Comparison of ENCODE assay signal across 15 cellular contexts in the genomic region with DNA sequence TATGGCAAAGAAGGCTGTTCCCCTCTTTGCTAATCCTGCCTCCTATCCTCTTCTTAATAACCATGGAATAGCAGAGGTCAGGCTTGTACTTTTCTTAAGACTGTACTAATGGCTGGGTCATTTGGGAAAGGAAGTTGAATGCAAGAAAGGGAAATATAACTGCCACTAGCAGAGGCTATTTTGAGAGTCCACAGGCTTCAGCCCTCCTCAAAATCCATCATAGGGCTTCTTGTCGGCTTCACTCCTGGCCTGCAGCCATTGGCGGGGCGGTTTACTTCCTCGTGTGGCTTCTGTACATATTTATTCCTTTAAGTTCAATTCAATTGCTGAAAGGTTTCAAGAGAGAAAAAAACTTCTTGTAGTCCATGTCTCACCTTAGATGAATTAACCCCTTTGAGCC. TPM values are rescaled to one million over a fixed set of nuclear protein-coding genes. Genes with fewer than 3 reads are reported as not detected.
DNase-seq lines count a peak whose midpoint lies in the region; ATAC-seq and TF ChIP-seq lines count a peak whose summit lies in the region.
"Had no signal": no experiment of that assay in that cellular context is flagged by ENCODE, and none has a peak within 500 bp of the region (broad histone marks: within the 10 kb centered on the region; RNA-seq: fewer than 3 reads in every experiment).

No MANE protein-coding gene starts in this region.

- H3K36me3 Mint-ChIP-seq in dendritic cell treated with granulocyte-macrophage colony-stimulating factor and Interleukin-4, amounts not matched to agents 40 ng/mL and 50 ng/mL, for 4 days (ENCODE audit: low read depth), result peaks cover 20% of the 10 kb centered on the region
- no peaks in the 10 kb centered on the region for H3K36me3 Mint-ChIP-seq in WTC11
- H3K36me3 Mint-ChIP-seq: naive B cell had no signal

- no peak overlapping the region for H3K4me3 Mint-ChIP-seq in dendritic cell treated with granulocyte-macrophage colony-stimulating factor and Interleukin-4, amounts not matched to agents 40 ng/mL and 50 ng/mL, for 4 days
- no peak overlapping the region for H3K4me3 Mint-ChIP-seq in WTC11
- H3K4me3 Mint-ChIP-seq: activated T-cell treated with anti-CD3 and anti-CD28 coated beads, Interleukin-2, amount 50 U/mL, for 4 hours; T-helper 2 cell treated with Interferon-gamma antibody and Interleukin-4, amounts not matched to agents 5 μg/mL and 100 μg/mL, for 36 hours had no signal

- H3K27me3 Mint-ChIP-seq in dendritic cell treated with granulocyte-macrophage colony-stimulating factor and Interleukin-4, amounts not matched to agents 40 ng/mL and 50 ng/mL, for 4 days, result no peaks in the 10 kb centered on the region
- peaks cover 6% of the 10 kb centered on the region for H3K27me3 Mint-ChIP-seq in WTC11 (ENCODE audit: low read depth)
- H3K27me3 Mint-ChIP-seq: naive B cell had no signal

- peak overlapping the region; percentile 66 for H3K27ac Mint-ChIP-seq in dendritic cell treated with granulocyte-macrophage colony-stimulating factor and Interleukin-4, amounts not matched to agents 40 ng/mL and 50 ng/mL, for 4 days
- H3K27ac Mint-ChIP-seq in WTC11, result no peak overlapping the region
- H3K27ac Mint-ChIP-seq: T-helper 2 cell treated with Interferon-gamma antibody and Interleukin-4, amounts not matched to agents 5 μg/mL and 100 μg/mL, for 36 hours had no signal

- CTCF ChIA-PET in WTC11 (lab: Charles Lee), result no interaction called here

- TF ChIP-seq CTCF in WTC11 (IDR thresholded peaks at IDR 0.05), result no peak

- H3K4me1 Mint-ChIP-seq in dendritic cell treated with granulocyte-macrophage colony-stimulating factor and Interleukin-4, amounts not matched to agents 40 ng/mL and 50 ng/mL, for 4 days (ENCODE audit: low read depth), result peaks cover 27% of the 10 kb centered on the region
- peaks cover 18% of the 10 kb centered on the region for H3K4me1 Mint-ChIP-seq in WTC11

- DNase-seq in Ammon's horn (ENCODE audit: low spot score), result peak; percentile 51
- DNase-seq in HT-29 (ENCODE audit: low spot score), result peak; percentile 29
- peak; percentile 51 for DNase-seq in mucosa of gallbladder (ENCODE audit: low spot score)
- DNase-seq in stimulated activated CD4-positive, alpha-beta T cell treated with anti-CD3 and anti-CD28 coated beads, Interleukin-2, amount 100 ng/mL, for 24 hours, result no peak
- DNase-seq in activated naive CD4-positive, alpha-beta T cell treated with anti-CD3 and anti-CD28 coated beads, Interleukin-2, amount 50 U/mL, for 16 hours, result no peak
- DNase-seq in HuH-7.5 (ENCODE audit: low spot score), result no peak
- no peak for DNase-seq in WTC11 (ENCODE audit: low spot score)
- DNase-seq: activated CD4-positive, alpha-beta T cell treated with anti-CD3 and anti-CD28 coated beads for 48 hours; activated T-cell treated with anti-CD3 and anti-CD28 coated beads, Interleukin-2, amount 50 U/mL, for 4 hours; glutamatergic neuron; naive B cell; NCI-H1694 treated with DMSO at 0.1 percent for 48 hours; NCI-H69 had no signal

- no peaks in the 10 kb centered on the region for H3K9me3 Mint-ChIP-seq in dendritic cell treated with granulocyte-macrophage colony-stimulating factor and Interleukin-4, amounts not matched to agents 40 ng/mL and 50 ng/mL, for 4 days
- peaks cover 3% of the 10 kb centered on the region; the same call in 1 of the 2 replicates for H3K9me3 Mint-ChIP-seq in WTC11
- H3K9me3 Mint-ChIP-seq: activated T-cell treated with anti-CD3 and anti-CD28 coated beads, Interleukin-2, amount 50 U/mL, for 4 hours; naive B cell had no signal

- POLR2A ChIA-PET in WTC11 (lab: Charles Lee), result no interaction called here

- ATAC-seq in WTC11, result no peak
- ATAC-seq: activated T-cell treated with anti-CD3 and anti-CD28 coated beads, Interleukin-2, amount 50 U/mL, for 4 hours had no signal

- intact Hi-C loops in dendritic cell treated with granulocyte-macrophage colony-stimulating factor and Interleukin-4, amounts not matched to agents 40 ng/mL and 50 ng/mL, for 4 days (cut with micrococcal nuclease), result loop anchor here (10.0 kb wide), 2 partner anchors 49 to 149 kb away; no protein-coding TSS in a partner anchor

TF ChIP-seq in WTC11, 78 proteins besides CTCF, POLR2A, EP300 and RAD21 (continues in another document):
- TF ChIP-seq ZNF121 (CRISPR knock-in tag; IDR thresholded peaks at IDR 0.05) (no peak), ZNF396 (CRISPR knock-in tag; IDR thresholded peaks at IDR 0.05; ENCODE audit: borderline replicate concordance) (no peak), ELF4 (CRISPR knock-in tag; IDR thresholded peaks at IDR 0.05; ENCODE audit: low read depth) (no peak), SMAD4 (CRISPR knock-in tag; IDR thresholded peaks at IDR 0.05) (no peak), JAZF1 (CRISPR knock-in tag; IDR thresholded peaks at IDR 0.05) (no peak), CREM (CRISPR knock-in tag; IDR thresholded peaks at IDR 0.05) (no peak), NR3C1 (CRISPR knock-in tag; conservative IDR thresholded peaks at IDR 0.05; ENCODE audit: low read depth) (no peak), RORB (CRISPR knock-in tag; IDR thresholded peaks at IDR 0.05) (no peak), ZNF416 (CRISPR knock-in tag; IDR thresholded peaks at IDR 0.05) (no peak), SMAD3 (CRISPR knock-in tag; IDR thresholded peaks at IDR 0.05; ENCODE audit: borderline replicate concordance) (no peak), TEAD1 (CRISPR knock-in tag; IDR thresholded peaks at IDR 0.05) (no peak)
- TF ChIP-seq, protein P1, sequence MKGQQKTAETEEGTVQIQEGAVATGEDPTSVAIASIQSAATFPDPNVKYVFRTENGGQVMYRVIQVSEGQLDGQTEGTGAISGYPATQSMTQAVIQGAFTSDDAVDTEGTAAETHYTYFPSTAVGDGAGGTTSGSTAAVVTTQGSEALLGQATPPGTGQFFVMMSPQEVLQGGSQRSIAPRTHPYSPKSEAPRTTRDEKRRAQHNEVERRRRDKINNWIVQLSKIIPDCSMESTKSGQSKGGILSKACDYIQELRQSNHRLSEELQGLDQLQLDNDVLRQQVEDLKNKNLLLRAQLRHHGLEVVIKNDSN (CRISPR knock-in tag; IDR thresholded peaks at IDR 0.05), result no peak
- TF ChIP-seq, protein P2, sequence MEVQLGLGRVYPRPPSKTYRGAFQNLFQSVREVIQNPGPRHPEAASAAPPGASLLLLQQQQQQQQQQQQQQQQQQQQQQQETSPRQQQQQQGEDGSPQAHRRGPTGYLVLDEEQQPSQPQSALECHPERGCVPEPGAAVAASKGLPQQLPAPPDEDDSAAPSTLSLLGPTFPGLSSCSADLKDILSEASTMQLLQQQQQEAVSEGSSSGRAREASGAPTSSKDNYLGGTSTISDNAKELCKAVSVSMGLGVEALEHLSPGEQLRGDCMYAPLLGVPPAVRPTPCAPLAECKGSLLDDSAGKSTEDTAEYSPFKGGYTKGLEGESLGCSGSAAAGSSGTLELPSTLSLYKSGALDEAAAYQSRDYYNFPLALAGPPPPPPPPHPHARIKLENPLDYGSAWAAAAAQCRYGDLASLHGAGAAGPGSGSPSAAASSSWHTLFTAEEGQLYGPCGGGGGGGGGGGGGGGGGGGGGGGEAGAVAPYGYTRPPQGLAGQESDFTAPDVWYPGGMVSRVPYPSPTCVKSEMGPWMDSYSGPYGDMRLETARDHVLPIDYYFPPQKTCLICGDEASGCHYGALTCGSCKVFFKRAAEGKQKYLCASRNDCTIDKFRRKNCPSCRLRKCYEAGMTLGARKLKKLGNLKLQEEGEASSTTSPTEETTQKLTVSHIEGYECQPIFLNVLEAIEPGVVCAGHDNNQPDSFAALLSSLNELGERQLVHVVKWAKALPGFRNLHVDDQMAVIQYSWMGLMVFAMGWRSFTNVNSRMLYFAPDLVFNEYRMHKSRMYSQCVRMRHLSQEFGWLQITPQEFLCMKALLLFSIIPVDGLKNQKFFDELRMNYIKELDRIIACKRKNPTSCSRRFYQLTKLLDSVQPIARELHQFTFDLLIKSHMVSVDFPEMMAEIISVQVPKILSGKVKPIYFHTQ (CRISPR knock-in tag; IDR thresholded peaks at IDR 0.05), result no peak
- TF ChIP-seq, protein P3, sequence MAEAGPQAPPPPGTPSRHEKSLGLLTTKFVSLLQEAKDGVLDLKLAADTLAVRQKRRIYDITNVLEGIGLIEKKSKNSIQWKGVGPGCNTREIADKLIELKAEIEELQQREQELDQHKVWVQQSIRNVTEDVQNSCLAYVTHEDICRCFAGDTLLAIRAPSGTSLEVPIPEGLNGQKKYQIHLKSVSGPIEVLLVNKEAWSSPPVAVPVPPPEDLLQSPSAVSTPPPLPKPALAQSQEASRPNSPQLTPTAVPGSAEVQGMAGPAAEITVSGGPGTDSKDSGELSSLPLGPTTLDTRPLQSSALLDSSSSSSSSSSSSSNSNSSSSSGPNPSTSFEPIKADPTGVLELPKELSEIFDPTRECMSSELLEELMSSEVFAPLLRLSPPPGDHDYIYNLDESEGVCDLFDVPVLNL (CRISPR knock-in tag; IDR thresholded peaks at IDR 0.05; ENCODE audit: borderline replicate concordance, low read depth), result no peak
- TF ChIP-seq, protein P4, sequence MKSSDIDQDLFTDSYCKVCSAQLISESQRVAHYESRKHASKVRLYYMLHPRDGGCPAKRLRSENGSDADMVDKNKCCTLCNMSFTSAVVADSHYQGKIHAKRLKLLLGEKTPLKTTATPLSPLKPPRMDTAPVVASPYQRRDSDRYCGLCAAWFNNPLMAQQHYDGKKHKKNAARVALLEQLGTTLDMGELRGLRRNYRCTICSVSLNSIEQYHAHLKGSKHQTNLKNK (CRISPR knock-in tag; IDR thresholded peaks at IDR 0.05), result no peak
- TF ChIP-seq, protein P5, sequence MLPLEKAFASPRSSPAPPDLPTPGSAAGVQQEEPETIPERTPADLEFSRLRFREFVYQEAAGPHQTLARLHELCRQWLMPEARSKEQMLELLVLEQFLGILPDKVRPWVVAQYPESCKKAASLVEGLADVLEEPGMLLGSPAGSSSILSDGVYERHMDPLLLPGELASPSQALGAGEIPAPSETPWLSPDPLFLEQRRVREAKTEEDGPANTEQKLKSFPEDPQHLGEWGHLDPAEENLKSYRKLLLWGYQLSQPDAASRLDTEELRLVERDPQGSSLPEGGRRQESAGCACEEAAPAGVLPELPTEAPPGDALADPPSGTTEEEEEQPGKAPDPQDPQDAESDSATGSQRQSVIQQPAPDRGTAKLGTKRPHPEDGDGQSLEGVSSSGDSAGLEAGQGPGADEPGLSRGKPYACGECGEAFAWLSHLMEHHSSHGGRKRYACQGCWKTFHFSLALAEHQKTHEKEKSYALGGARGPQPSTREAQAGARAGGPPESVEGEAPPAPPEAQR (CRISPR knock-in tag; IDR thresholded peaks at IDR 0.05), result no peak

RNA-seq across cellular contexts. Expression of a gene that starts 2.8 kb away (rescaled TPM):
- 5.3 and 8.1 TPM in 2 replicates for total RNA-seq in HT-29 (2014; rRNA removed; shearing (Covaris generic))
- 78.4 TPM for total RNA-seq in mucosa of gallbladder
- 23.2 to 28.5 TPM (median 28.2 TPM) in 3 replicates for total RNA-seq in WTC11 (2021)

Comparison
In these comparisons a context has a peak if more than half of its experiments do, and no peak if none do; other contexts are left out.
1. DNase-seq: peak in Ammon's horn (single experiment), HT-29 (single experiment) and mucosa of gallbladder (single experiment); none in stimulated activated CD4-positive, alpha-beta T cell treated with anti-CD3 and anti-CD28 coated beads, Interleukin-2, amount 100 ng/mL, for 24 hours (0 of 2), activated naive CD4-positive, alpha-beta T cell treated with anti-CD3 and anti-CD28 coated beads, Interleukin-2, amount 50 U/mL, for 16 hours (single experiment), HuH-7.5 (single experiment) and WTC11 (single experiment).